Comparison of ENCODE assay signal across 18 cellular contexts in genomic region chr2:235047171-235048160, GRCh38.
DNase-seq lines count a peak whose midpoint lies in the region; ATAC-seq and TF ChIP-seq lines count a peak whose summit lies in the region.
"Had no signal": no experiment of that assay in that cellular context is flagged by ENCODE, and none has a peak within 500 bp of the region (broad histone marks: within the 10 kb centered on the region; RNA-seq: fewer than 3 reads in every experiment).

No MANE protein-coding gene starts in this region.

- no peaks in the 10 kb centered on the region for H3K36me3 ChIP-seq in colonic mucosa
- H3K36me3 ChIP-seq in upper lobe of right lung = peaks cover 11% of the 10 kb centered on the region

- peaks cover 30% of the 10 kb centered on the region for H3K4me1 Mint-ChIP-seq in neural crest cell

- H3K27ac ChIP-seq in colonic mucosa (no peak overlapping the region), upper lobe of right lung (no peak overlapping the region)

- no peaks in the 10 kb centered on the region for H3K27me3 Mint-ChIP-seq in neural crest cell (ENCODE audit: low read depth)

- peak overlapping the region; percentile 57 for H3K27ac Mint-ChIP-seq in neural crest cell (ENCODE audit: unreplicated experiment)
- H3K27ac Mint-ChIP-seq: activated CD8-positive, alpha-beta T cell treated with anti-CD3 and anti-CD28 coated beads for 36 hours; activated naive CD4-positive, alpha-beta T cell treated with anti-CD3 and anti-CD28 coated beads for 36 hours had no signal

- H3K9ac ChIP-seq in colonic mucosa (ENCODE audit: low read depth in 2 of 2, low read length in 2 of 2) = no peak overlapping the region

- H3K27me3 ChIP-seq in colonic mucosa (no peaks in the 10 kb centered on the region), upper lobe of right lung (no peaks in the 10 kb centered on the region)
- H3K27me3 ChIP-seq: BE2C had no signal

- no peaks in the 10 kb centered on the region for H3K9me3 Mint-ChIP-seq in neural crest cell
- H3K9me3 Mint-ChIP-seq: activated CD8-positive, alpha-beta T cell treated with anti-CD3 and anti-CD28 coated beads for 36 hours; activated naive CD4-positive, alpha-beta T cell treated with anti-CD3 and anti-CD28 coated beads for 36 hours had no signal

- TF ChIP-seq CTCF in colonic mucosa (IDR thresholded peaks at IDR 0.05) (no peak), neural crest cell (conservative IDR thresholded peaks at IDR 0.05) (no peak), upper lobe of right lung (IDR thresholded peaks at IDR 0.05) (no peak)

- intact Hi-C loops in cardiac septum (cut with DNase I) (loop anchor here (5.0 kb wide), 1 partner anchor 85 kb away; no protein-coding TSS in a partner anchor), Right ventricle myocardium superior (cut with DNase I) (no loop called here), colonic mucosa (cut with DNase I) (no loop called here), upper lobe of right lung (cut with DNase I) (no loop called here)

- H3K36me3 Mint-ChIP-seq in neural crest cell (ENCODE audit: low read depth) = peaks cover 17% of the 10 kb centered on the region

- H3K4me1 ChIP-seq in colonic mucosa = peaks cover 12% of the 10 kb centered on the region
- peaks cover 25% of the 10 kb centered on the region for H3K4me1 ChIP-seq in upper lobe of right lung

- H3K4me3 ChIP-seq in colonic mucosa (no peak overlapping the region), upper lobe of right lung (no peak overlapping the region)

- H3K4me3 Mint-ChIP-seq in neural crest cell = no peak overlapping the region
- H3K4me3 Mint-ChIP-seq: activated CD8-positive, alpha-beta T cell treated with anti-CD3 and anti-CD28 coated beads for 36 hours; activated naive CD4-positive, alpha-beta T cell treated with anti-CD3 and anti-CD28 coated beads for 36 hours had no signal

- ATAC-seq in Right ventricle myocardium superior (ENCODE audit: poor library complexity) (no peak), upper lobe of right lung (no peak)
- ATAC-seq: activated CD8-positive, alpha-beta T cell treated with anti-CD3 and anti-CD28 coated beads for 36 hours; esophagus mucosa; PC-3 had no signal

- DNase-seq in cardiac septum (ENCODE audit: low spot score) = peak; percentile 33
- DNase-seq in Right ventricle myocardium superior = no peak
- peak; percentile 15 for DNase-seq in colonic mucosa
- no peak for DNase-seq in neural crest cell (ENCODE audit: low read depth, low spot score)
- peak; percentile 55 for DNase-seq in upper lobe of right lung
- DNase-seq in hepatic stellate cell (ENCODE audit: low spot score) = no peak
- DNase-seq in T1000 (lab: John Stamatoyannopoulos, UW) = no peak
- DNase-seq in activated CD8-positive, alpha-beta memory T cell treated with anti-CD3 and anti-CD28 coated beads, Interleukin-2, amount 50 U/mL, for 48 hours = no peak
- DNase-seq: activated CD4-positive, CD25-positive, alpha-beta regulatory T cell treated with anti-CD3 and anti-CD28 coated beads, Interleukin-2, amount 50 U/mL, for 72 hours; activated CD8-positive, alpha-beta T cell treated with anti-CD3 and anti-CD28 coated beads for 36 hours; activated naive CD4-positive, alpha-beta T cell treated with anti-CD3 and anti-CD28 coated beads for 36 hours; BE2C; mammary epithelial cell; NCI-H1048; NCI-H187 treated with DMSO at 0.1 percent for 48 hours; PC-3; SHP77 treated with DMSO at 0.1 percent for 48 hours had no signal

- H3K9me3 ChIP-seq in colonic mucosa (no peaks in the 10 kb centered on the region), upper lobe of right lung (no peaks in the 10 kb centered on the region)
- H3K9me3 ChIP-seq: BE2C had no signal

Comparison
In these comparisons a context has a peak if more than half of its experiments do, and no peak if none do; other contexts are left out.
1. DNase-seq: peak in cardiac septum (single experiment), colonic mucosa (single experiment) and upper lobe of right lung (single experiment); none in Right ventricle myocardium superior (single experiment), neural crest cell (single experiment), hepatic stellate cell (single experiment), T1000 (single experiment) and activated CD8-positive, alpha-beta memory T cell treated with anti-CD3 and anti-CD28 coated beads, Interleukin-2, amount 50 U/mL, for 48 hours (single experiment).